In the genomic region with DNA sequence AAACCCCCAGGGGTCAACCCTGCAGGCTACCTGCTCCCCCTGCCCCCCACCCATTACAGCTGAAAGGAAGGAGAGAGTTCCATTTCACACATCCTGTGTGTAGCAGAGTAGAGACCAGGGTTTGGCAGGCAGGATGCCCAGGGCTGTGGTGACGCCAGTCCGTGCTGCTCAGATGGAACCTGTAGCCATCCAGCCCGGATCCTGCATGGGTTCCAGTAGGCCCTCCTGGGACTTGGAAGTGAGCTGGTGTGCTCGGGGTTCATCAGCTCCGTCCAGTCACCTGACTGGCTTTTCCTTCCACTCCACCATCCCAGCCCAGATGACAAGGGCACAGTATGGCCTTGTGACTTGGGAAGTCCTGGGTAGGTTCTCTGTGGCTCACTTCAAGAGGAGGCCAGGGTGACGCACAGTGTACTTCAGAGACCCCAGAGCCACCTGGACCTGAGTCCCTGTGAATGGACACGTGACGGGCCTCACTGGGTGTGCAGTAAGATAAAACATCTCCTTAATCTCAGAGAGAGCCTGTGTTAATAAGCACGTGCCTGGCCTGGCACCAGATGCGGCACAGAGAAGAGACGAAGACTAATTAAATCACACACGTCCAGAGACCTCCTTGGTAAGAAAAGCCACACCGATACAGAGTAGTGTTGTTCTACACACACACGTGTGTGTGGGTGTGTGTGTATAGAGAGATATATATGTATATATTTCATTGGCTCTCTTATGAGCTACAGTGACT, we compare ENCODE assay signal across 1 cellular context.
TF ChIP-seq lines count a peak whose summit lies in the region.

No MANE protein-coding gene starts in this region.

TF ChIP-seq in K562, 482 proteins besides CTCF, POLR2A, EP300 and RAD21:
- TF ChIP-seq KDM2B (CRISPR knock-in tag; IDR thresholded peaks at IDR 0.05) (no peak), POU5F1 (IDR thresholded peaks at IDR 0.05; ENCODE audit: borderline replicate concordance, low read depth, low read length, partially characterized antibody) (no peak), ZNF79 (CRISPR knock-in tag; IDR thresholded peaks at IDR 0.05; ENCODE audit: low read depth) (no peak), ZNF785 (CRISPR knock-in tag; IDR thresholded peaks at IDR 0.05) (no peak), SAFB2 (IDR thresholded peaks at IDR 0.05; ENCODE audit: borderline replicate concordance, low read depth, low read length, severe bottlenecking) (no peak), RAD51 (IDR thresholded peaks at IDR 0.05; ENCODE audit: borderline replicate concordance, low read depth) (peak; percentile 61; the same call in 1 of the 2 replicates), TOE1 (IDR thresholded peaks at IDR 0.05; ENCODE audit: borderline replicate concordance) (no peak), TOE1 (CRISPR knock-in tag; IDR thresholded peaks at IDR 0.05; ENCODE audit: borderline replicate concordance, low read depth) (no peak), CXXC5 (CRISPR knock-in tag; IDR thresholded peaks at IDR 0.05) (peak; percentile 16; the same call in 1 of the 2 replicates), L3MBTL2 (IDR thresholded peaks at IDR 0.05) (peak; percentile 75), NCOA4 (IDR thresholded peaks at IDR 0.05; ENCODE audit: partially characterized antibody) (no peak), SIN3A (IDR thresholded peaks at IDR 0.05; ENCODE audit: borderline replicate concordance in 2 of 2, control insufficient read depth in 1 of 2, low read depth in 2 of 2, low read length in 2 of 2) (no peak), CCNT2 (IDR thresholded peaks at IDR 0.05; ENCODE audit: borderline replicate concordance, extremely low read depth, insufficient read length, low read depth, low read length) (no peak), POLR2G (IDR thresholded peaks at IDR 0.05; ENCODE audit: low read depth, low read length) (no peak), NR2C1 (IDR thresholded peaks at IDR 0.05) (no peak), NR2C1 (tag; IDR thresholded peaks at IDR 0.05) (no peak), ZC3H11A (IDR thresholded peaks at IDR 0.05; ENCODE audit: low read depth, low read length) (no peak), HNRNPUL1 (IDR thresholded peaks at IDR 0.05; ENCODE audit: low read length) (no peak), CBFB (CRISPR knock-in tag; IDR thresholded peaks at IDR 0.05) (no peak), YBX1 (IDR thresholded peaks at IDR 0.05) (no peak), ZNF507 (tag; conservative IDR thresholded peaks at IDR 0.05) (no peak), PTBP1 (IDR thresholded peaks at IDR 0.05; ENCODE audit: low read depth, low read length) (no peak), RBM25 (IDR thresholded peaks at IDR 0.05; ENCODE audit: low read depth, low read length, severe bottlenecking) (no peak), BHLHE40 (IDR thresholded peaks at IDR 0.05; ENCODE audit: low read length) (peak; percentile 43; the same call in 1 of the 2 replicates), U2AF2 (optimal IDR thresholded peaks at IDR 0.05; ENCODE audit: low read depth, low read length) (no peak), ZNF140 (CRISPR knock-in tag; IDR thresholded peaks at IDR 0.05) (no peak)
- TF ChIP-seq, protein P1, sequence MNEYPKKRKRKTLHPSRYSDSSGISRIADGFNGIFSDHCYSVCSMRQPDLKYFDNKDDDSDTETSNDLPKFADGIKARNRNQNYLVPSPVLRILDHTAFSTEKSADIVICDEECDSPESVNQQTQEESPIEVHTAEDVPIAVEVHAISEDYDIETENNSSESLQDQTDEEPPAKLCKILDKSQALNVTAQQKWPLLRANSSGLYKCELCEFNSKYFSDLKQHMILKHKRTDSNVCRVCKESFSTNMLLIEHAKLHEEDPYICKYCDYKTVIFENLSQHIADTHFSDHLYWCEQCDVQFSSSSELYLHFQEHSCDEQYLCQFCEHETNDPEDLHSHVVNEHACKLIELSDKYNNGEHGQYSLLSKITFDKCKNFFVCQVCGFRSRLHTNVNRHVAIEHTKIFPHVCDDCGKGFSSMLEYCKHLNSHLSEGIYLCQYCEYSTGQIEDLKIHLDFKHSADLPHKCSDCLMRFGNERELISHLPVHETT (CRISPR knock-in tag; conservative IDR thresholded peaks at IDR 0.05 in 1 of 2, IDR thresholded peaks at IDR 0.05 in 1 of 2), result no peak
- TF ChIP-seq, protein P2, sequence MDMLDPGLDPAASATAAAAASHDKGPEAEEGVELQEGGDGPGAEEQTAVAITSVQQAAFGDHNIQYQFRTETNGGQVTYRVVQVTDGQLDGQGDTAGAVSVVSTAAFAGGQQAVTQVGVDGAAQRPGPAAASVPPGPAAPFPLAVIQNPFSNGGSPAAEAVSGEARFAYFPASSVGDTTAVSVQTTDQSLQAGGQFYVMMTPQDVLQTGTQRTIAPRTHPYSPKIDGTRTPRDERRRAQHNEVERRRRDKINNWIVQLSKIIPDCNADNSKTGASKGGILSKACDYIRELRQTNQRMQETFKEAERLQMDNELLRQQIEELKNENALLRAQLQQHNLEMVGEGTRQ (CRISPR knock-in tag; IDR thresholded peaks at IDR 0.05), result peak; percentile 58
- TF ChIP-seq, protein P3, sequence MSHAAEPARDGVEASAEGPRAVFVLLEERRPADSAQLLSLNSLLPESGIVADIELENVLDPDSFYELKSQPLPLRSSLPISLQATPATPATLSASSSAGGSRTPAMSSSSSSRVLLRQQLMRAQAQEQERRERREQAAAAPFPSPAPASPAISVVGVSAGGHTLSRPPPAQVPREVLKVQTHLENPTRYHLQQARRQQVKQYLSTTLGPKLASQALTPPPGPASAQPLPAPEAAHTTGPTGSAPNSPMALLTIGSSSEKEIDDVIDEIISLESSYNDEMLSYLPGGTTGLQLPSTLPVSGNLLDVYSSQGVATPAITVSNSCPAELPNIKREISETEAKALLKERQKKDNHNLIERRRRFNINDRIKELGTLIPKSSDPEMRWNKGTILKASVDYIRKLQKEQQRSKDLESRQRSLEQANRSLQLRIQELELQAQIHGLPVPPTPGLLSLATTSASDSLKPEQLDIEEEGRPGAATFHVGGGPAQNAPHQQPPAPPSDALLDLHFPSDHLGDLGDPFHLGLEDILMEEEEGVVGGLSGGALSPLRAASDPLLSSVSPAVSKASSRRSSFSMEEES (CRISPR knock-in tag; IDR thresholded peaks at IDR 0.05), result peak; percentile 10; the same call in 1 of the 2 replicates
- TF ChIP-seq, protein P4, sequence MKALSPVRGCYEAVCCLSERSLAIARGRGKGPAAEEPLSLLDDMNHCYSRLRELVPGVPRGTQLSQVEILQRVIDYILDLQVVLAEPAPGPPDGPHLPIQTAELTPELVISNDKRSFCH (CRISPR knock-in tag; IDR thresholded peaks at IDR 0.05), result no peak
- TF ChIP-seq, protein P4 (tag; IDR thresholded peaks at IDR 0.05), result no peak
- TF ChIP-seq, protein P5, sequence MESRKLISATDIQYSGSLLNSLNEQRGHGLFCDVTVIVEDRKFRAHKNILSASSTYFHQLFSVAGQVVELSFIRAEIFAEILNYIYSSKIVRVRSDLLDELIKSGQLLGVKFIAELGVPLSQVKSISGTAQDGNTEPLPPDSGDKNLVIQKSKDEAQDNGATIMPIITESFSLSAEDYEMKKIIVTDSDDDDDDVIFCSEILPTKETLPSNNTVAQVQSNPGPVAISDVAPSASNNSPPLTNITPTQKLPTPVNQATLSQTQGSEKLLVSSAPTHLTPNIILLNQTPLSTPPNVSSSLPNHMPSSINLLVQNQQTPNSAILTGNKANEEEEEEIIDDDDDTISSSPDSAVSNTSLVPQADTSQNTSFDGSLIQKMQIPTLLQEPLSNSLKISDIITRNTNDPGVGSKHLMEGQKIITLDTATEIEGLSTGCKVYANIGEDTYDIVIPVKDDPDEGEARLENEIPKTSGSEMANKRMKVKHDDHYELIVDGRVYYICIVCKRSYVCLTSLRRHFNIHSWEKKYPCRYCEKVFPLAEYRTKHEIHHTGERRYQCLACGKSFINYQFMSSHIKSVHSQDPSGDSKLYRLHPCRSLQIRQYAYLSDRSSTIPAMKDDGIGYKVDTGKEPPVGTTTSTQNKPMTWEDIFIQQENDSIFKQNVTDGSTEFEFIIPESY (CRISPR knock-in tag; IDR thresholded peaks at IDR 0.05), result no peak
- TF ChIP-seq, protein P6, sequence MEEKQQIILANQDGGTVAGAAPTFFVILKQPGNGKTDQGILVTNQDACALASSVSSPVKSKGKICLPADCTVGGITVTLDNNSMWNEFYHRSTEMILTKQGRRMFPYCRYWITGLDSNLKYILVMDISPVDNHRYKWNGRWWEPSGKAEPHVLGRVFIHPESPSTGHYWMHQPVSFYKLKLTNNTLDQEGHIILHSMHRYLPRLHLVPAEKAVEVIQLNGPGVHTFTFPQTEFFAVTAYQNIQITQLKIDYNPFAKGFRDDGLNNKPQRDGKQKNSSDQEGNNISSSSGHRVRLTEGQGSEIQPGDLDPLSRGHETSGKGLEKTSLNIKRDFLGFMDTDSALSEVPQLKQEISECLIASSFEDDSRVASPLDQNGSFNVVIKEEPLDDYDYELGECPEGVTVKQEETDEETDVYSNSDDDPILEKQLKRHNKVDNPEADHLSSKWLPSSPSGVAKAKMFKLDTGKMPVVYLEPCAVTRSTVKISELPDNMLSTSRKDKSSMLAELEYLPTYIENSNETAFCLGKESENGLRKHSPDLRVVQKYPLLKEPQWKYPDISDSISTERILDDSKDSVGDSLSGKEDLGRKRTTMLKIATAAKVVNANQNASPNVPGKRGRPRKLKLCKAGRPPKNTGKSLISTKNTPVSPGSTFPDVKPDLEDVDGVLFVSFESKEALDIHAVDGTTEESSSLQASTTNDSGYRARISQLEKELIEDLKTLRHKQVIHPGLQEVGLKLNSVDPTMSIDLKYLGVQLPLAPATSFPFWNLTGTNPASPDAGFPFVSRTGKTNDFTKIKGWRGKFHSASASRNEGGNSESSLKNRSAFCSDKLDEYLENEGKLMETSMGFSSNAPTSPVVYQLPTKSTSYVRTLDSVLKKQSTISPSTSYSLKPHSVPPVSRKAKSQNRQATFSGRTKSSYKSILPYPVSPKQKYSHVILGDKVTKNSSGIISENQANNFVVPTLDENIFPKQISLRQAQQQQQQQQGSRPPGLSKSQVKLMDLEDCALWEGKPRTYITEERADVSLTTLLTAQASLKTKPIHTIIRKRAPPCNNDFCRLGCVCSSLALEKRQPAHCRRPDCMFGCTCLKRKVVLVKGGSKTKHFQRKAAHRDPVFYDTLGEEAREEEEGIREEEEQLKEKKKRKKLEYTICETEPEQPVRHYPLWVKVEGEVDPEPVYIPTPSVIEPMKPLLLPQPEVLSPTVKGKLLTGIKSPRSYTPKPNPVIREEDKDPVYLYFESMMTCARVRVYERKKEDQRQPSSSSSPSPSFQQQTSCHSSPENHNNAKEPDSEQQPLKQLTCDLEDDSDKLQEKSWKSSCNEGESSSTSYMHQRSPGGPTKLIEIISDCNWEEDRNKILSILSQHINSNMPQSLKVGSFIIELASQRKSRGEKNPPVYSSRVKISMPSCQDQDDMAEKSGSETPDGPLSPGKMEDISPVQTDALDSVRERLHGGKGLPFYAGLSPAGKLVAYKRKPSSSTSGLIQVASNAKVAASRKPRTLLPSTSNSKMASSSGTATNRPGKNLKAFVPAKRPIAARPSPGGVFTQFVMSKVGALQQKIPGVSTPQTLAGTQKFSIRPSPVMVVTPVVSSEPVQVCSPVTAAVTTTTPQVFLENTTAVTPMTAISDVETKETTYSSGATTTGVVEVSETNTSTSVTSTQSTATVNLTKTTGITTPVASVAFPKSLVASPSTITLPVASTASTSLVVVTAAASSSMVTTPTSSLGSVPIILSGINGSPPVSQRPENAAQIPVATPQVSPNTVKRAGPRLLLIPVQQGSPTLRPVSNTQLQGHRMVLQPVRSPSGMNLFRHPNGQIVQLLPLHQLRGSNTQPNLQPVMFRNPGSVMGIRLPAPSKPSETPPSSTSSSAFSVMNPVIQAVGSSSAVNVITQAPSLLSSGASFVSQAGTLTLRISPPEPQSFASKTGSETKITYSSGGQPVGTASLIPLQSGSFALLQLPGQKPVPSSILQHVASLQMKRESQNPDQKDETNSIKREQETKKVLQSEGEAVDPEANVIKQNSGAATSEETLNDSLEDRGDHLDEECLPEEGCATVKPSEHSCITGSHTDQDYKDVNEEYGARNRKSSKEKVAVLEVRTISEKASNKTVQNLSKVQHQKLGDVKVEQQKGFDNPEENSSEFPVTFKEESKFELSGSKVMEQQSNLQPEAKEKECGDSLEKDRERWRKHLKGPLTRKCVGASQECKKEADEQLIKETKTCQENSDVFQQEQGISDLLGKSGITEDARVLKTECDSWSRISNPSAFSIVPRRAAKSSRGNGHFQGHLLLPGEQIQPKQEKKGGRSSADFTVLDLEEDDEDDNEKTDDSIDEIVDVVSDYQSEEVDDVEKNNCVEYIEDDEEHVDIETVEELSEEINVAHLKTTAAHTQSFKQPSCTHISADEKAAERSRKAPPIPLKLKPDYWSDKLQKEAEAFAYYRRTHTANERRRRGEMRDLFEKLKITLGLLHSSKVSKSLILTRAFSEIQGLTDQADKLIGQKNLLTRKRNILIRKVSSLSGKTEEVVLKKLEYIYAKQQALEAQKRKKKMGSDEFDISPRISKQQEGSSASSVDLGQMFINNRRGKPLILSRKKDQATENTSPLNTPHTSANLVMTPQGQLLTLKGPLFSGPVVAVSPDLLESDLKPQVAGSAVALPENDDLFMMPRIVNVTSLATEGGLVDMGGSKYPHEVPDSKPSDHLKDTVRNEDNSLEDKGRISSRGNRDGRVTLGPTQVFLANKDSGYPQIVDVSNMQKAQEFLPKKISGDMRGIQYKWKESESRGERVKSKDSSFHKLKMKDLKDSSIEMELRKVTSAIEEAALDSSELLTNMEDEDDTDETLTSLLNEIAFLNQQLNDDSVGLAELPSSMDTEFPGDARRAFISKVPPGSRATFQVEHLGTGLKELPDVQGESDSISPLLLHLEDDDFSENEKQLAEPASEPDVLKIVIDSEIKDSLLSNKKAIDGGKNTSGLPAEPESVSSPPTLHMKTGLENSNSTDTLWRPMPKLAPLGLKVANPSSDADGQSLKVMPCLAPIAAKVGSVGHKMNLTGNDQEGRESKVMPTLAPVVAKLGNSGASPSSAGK (IDR thresholded peaks at IDR 0.05), result peak; percentile 64
- TF ChIP-seq, protein P7, sequence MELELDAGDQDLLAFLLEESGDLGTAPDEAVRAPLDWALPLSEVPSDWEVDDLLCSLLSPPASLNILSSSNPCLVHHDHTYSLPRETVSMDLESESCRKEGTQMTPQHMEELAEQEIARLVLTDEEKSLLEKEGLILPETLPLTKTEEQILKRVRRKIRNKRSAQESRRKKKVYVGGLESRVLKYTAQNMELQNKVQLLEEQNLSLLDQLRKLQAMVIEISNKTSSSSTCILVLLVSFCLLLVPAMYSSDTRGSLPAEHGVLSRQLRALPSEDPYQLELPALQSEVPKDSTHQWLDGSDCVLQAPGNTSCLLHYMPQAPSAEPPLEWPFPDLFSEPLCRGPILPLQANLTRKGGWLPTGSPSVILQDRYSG (tag; conservative IDR thresholded peaks at IDR 0.05; ENCODE audit: low read depth), result no peak
- TF ChIP-seq, protein P8, sequence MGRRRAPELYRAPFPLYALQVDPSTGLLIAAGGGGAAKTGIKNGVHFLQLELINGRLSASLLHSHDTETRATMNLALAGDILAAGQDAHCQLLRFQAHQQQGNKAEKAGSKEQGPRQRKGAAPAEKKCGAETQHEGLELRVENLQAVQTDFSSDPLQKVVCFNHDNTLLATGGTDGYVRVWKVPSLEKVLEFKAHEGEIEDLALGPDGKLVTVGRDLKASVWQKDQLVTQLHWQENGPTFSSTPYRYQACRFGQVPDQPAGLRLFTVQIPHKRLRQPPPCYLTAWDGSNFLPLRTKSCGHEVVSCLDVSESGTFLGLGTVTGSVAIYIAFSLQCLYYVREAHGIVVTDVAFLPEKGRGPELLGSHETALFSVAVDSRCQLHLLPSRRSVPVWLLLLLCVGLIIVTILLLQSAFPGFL (CRISPR knock-in tag; IDR thresholded peaks at IDR 0.05), result no peak
- TF ChIP-seq, protein P9, sequence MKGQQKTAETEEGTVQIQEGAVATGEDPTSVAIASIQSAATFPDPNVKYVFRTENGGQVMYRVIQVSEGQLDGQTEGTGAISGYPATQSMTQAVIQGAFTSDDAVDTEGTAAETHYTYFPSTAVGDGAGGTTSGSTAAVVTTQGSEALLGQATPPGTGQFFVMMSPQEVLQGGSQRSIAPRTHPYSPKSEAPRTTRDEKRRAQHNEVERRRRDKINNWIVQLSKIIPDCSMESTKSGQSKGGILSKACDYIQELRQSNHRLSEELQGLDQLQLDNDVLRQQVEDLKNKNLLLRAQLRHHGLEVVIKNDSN (CRISPR knock-in tag; IDR thresholded peaks at IDR 0.05), result 0 out of 2 replicates have a peak, but pooled peaks have one; percentile 26
